In genomic region chr12:56721721-56722120, GRCh38 we compare ENCODE assay signal across 7 cellular contexts. TPM values are rescaled to one million over a fixed set of nuclear protein-coding genes. Genes with fewer than 3 reads are reported as not detected.
DNase-seq lines count a peak whose midpoint lies in the region; ATAC-seq and TF ChIP-seq lines count a peak whose summit lies in the region.
"Had no signal": no experiment of that assay in that cellular context is flagged by ENCODE, and none has a peak within 500 bp of the region (broad histone marks: within the 10 kb centered on the region; RNA-seq: fewer than 3 reads in every experiment).

No MANE protein-coding gene starts in this region.

- no peaks in the 10 kb centered on the region for H3K9me3 ChIP-seq in left ventricle myocardium inferior (replicated peaks)

- H3K27ac Mint-ChIP-seq in type B pancreatic cell = peak overlapping the region; percentile 98

- H3K4me1 ChIP-seq in left ventricle myocardium inferior = peaks cover 79% of the 10 kb centered on the region

- intact Hi-C loops in left ventricle myocardium inferior (cut with micrococcal nuclease) = loop anchor here (10.0 kb wide), 1 partner anchor 77 kb away; the partner anchor contains the start of gene ATP5F1B
- intact Hi-C loops in Right ventricle myocardium inferior (cut with DNase I) = no loop called here

- H3K4me3 Mint-ChIP-seq in type B pancreatic cell = peak overlapping the region; percentile 98

- peaks cover 60% of the 10 kb centered on the region for H3K4me1 Mint-ChIP-seq in type B pancreatic cell (ENCODE audit: unreplicated experiment)

- H3K27me3 Mint-ChIP-seq in type B pancreatic cell = no peaks in the 10 kb centered on the region

- peaks cover 36% of the 10 kb centered on the region for H3K36me3 ChIP-seq in left ventricle myocardium inferior

- peak overlapping the region; percentile 95 for H3K27ac ChIP-seq in left ventricle myocardium inferior (replicated peaks)

- H3K27me3 ChIP-seq in left ventricle myocardium inferior (ENCODE audit: low read depth) = no peaks in the 10 kb centered on the region

- peak overlapping the region; percentile 82 for H3K4me3 ChIP-seq in left ventricle myocardium inferior
- peak overlapping the region; percentile 29 for H3K4me3 ChIP-seq in fibroblast of villous mesenchyme (ENCODE audit: low read depth, low read length)

- ATAC-seq in Right ventricle myocardium inferior (no peak), GM19395 (IDR thresholded peaks at IDR 0.05; ENCODE audit: unreplicated experiment) (no peak)

- TF ChIP-seq CTCF in left ventricle myocardium inferior (IDR thresholded peaks at IDR 0.05; ENCODE audit: borderline replicate concordance) = no peak
- no peak for TF ChIP-seq CTCF in fibroblast of villous mesenchyme (IDR thresholded peaks at IDR 0.05; ENCODE audit: insufficient read depth, low read depth, low read length)
- TF ChIP-seq CTCF in type B pancreatic cell (conservative IDR thresholded peaks at IDR 0.05) = no peak

- DNase-seq in left ventricle myocardium inferior (no peak), Right ventricle myocardium inferior (ENCODE audit: missing footprints) (no peak), fibroblast of villous mesenchyme (ENCODE audit: low read depth) (no peak), type B pancreatic cell (ENCODE audit: extremely low spot score, unreplicated experiment) (no peak), NCI-H146 (lab: John Stamatoyannopoulos, UW) (no peak)
- DNase-seq: SHP77 had no signal

- H3K9me3 Mint-ChIP-seq in type B pancreatic cell = no peaks in the 10 kb centered on the region

- peaks cover 54% of the 10 kb centered on the region for H3K36me3 Mint-ChIP-seq in type B pancreatic cell

RNA-seq across cellular contexts. Expression of gene NACA, which starts 3.4 kb away (rescaled TPM):
- total RNA-seq in left ventricle myocardium inferior (477 TPM), Right ventricle myocardium inferior (432 TPM), fibroblast of villous mesenchyme (656 and 670 TPM in 2 replicates), type B pancreatic cell (ENCODE audit: low replicate concordance) (988 and 997 TPM in 2 replicates)

RNA-seq across cellular contexts. Expression of gene PRIM1, which starts 30.4 kb away (rescaled TPM):
- 2.7 TPM for total RNA-seq in left ventricle myocardium inferior
- total RNA-seq in Right ventricle myocardium inferior = 5.1 TPM
- total RNA-seq in fibroblast of villous mesenchyme = 6.4 and 10.8 TPM in 2 replicates
- total RNA-seq in type B pancreatic cell (ENCODE audit: low replicate concordance) = 13.1 and 27.0 TPM in 2 replicates

RNA-seq across cellular contexts. Expression of gene PTGES3, which starts 33.6 kb away (rescaled TPM):
- total RNA-seq in left ventricle myocardium inferior (136 TPM), Right ventricle myocardium inferior (132 TPM), fibroblast of villous mesenchyme (62.5 and 96.7 TPM in 2 replicates), type B pancreatic cell (ENCODE audit: low replicate concordance) (219 and 222 TPM in 2 replicates)

RNA-seq across cellular contexts. Expression of gene HSD17B6, which starts 41.4 kb away (rescaled TPM):
- not detected for total RNA-seq in left ventricle myocardium inferior
- 0.27 TPM for total RNA-seq in Right ventricle myocardium inferior
- total RNA-seq in fibroblast of villous mesenchyme = 3.5 and 4.2 TPM in 2 replicates
- 0.79 and 1.9 TPM in 2 replicates for total RNA-seq in type B pancreatic cell (ENCODE audit: low replicate concordance)
